ENCODE assay signal across 23 cellular contexts in the genomic region with DNA sequence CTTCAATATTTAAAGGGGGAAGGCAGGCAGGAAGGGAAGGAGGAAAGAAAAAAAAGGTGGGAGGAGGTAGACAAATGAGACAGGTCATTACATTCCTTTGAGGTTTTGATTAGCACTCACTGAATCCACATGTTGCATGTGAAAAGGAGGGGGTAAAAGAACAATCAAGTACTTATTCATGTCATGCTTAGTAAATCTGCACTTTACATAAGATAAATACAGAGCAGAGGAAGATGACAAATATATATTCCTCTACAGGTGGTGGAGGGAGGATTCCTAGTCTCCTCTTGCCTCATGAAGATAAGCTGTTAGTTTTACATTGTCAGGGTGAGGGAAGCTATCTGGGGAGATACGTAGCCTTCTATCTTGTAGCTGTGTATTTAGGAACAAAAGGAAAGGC.
DNase-seq lines count a peak whose midpoint lies in the region; ATAC-seq and TF ChIP-seq lines count a peak whose summit lies in the region.
"Had no signal": no experiment of that assay in that cellular context is flagged by ENCODE, and none has a peak within 500 bp of the region (broad histone marks: within the 10 kb centered on the region; RNA-seq: fewer than 3 reads in every experiment).

No MANE protein-coding gene starts in this region.

- CTCF ChIA-PET in HEK293 (lab: Yijun Ruan, JAX) = interaction anchor here (0.5 to 0.7 kb wide), 3 partner anchors 29 to 343 kb away, joined by 3 to 5 read pairs (median 4); no protein-coding TSS in a partner anchor

- H3K9ac ChIP-seq in OCI-LY3 (ENCODE audit: low read length) = no peak overlapping the region
- peak overlapping the region; percentile 28 for H3K9ac ChIP-seq in iPS-18a (ENCODE audit: low read length)
- H3K9ac ChIP-seq: KMS-11, SK-N-SH had no signal

- H3K4me3 ChIP-seq in HEK293 (ENCODE audit: low read depth, low read length) (no peak overlapping the region), OCI-LY3 (ENCODE audit: low read length) (no peak overlapping the region), iPS-18a (ENCODE audit: low read length) (no peak overlapping the region), Peyer's patch (no peak overlapping the region)

- H3K79me2 ChIP-seq in OCI-LY3 (ENCODE audit: low read length) = no peaks in the 10 kb centered on the region

- POLR2A ChIA-PET in HEK293 (lab: Yijun Ruan, JAX) = no interaction called here

- peaks cover 30% of the 10 kb centered on the region for H3K4me1 Mint-ChIP-seq in nephron progenitor cell
- H3K4me1 Mint-ChIP-seq: B cell had no signal

- no peak overlapping the region for H3K27ac Mint-ChIP-seq in nephron progenitor cell
- H3K27ac Mint-ChIP-seq: B cell, HFFc6 had no signal

- 0 out of 2 replicates have a peak overlapping the region, but pooled peaks have one; percentile 7 for H2AFZ ChIP-seq in OCI-LY3 (ENCODE audit: low read depth, low read length)

- no peaks in the 10 kb centered on the region for H3K36me3 ChIP-seq in HEK293 (ENCODE audit: control insufficient read depth in 2 of 2, insufficient read depth in 1 of 2, low read length in 2 of 2)
- H3K36me3 ChIP-seq in OCI-LY3 (replicated peaks; ENCODE audit: low read depth, low read length) = no peaks in the 10 kb centered on the region
- H3K36me3 ChIP-seq in iPS-18a (ENCODE audit: control insufficient read depth, low read depth, low read length) = no peaks in the 10 kb centered on the region
- H3K36me3 ChIP-seq in Peyer's patch = no peaks in the 10 kb centered on the region

- H4K20me1 ChIP-seq in OCI-LY3 (ENCODE audit: insufficient read depth, low read length) = no peaks in the 10 kb centered on the region

- TF ChIP-seq CTCF in HEK293 (tag by site-specific recombination; IDR thresholded peaks at IDR 0.05) (no peak), OCI-LY3 (IDR thresholded peaks at IDR 0.05; ENCODE audit: low read depth, low read length) (no peak), nephron progenitor cell (IDR thresholded peaks at IDR 0.05) (no peak), Peyer's patch (IDR thresholded peaks at IDR 0.05) (no peak)

- no peaks in the 10 kb centered on the region for H3K36me3 Mint-ChIP-seq in nephron progenitor cell (ENCODE audit: low read depth)

- no peak overlapping the region for H3K27ac ChIP-seq in HEK293 (ENCODE audit: extremely low read depth, low read depth, low read length)
- H3K27ac ChIP-seq in OCI-LY3 (ENCODE audit: low read length) = no peak overlapping the region
- H3K27ac ChIP-seq in iPS-18a (ENCODE audit: low read length) = no peak overlapping the region
- no peak overlapping the region for H3K27ac ChIP-seq in Peyer's patch
- H3K27ac ChIP-seq: KMS-11 had no signal

- no peak for ATAC-seq in GM19395 (IDR thresholded peaks at IDR 0.05; ENCODE audit: unreplicated experiment)

- H3K4me1 ChIP-seq in HEK293 (ENCODE audit: control insufficient read depth, insufficient read depth, low read length) (no peaks in the 10 kb centered on the region), OCI-LY3 (ENCODE audit: low read length) (no peaks in the 10 kb centered on the region), iPS-18a (ENCODE audit: control insufficient read depth, low read depth, low read length) (peaks cover 47% of the 10 kb centered on the region), Peyer's patch (no peaks in the 10 kb centered on the region)

- H3K27me3 ChIP-seq in OCI-LY3 (ENCODE audit: low read depth, low read length) (no peaks in the 10 kb centered on the region), iPS-18a (ENCODE audit: control insufficient read depth, insufficient read depth, low read length) (peaks cover 22% of the 10 kb centered on the region), Peyer's patch (no peaks in the 10 kb centered on the region)

- no peak for TF ChIP-seq POLR2A in Peyer's patch (IDR thresholded peaks at IDR 0.05)

- peaks cover 3% of the 10 kb centered on the region for H3K9me3 Mint-ChIP-seq in nephron progenitor cell

- no peaks in the 10 kb centered on the region for H3K9me3 ChIP-seq in HEK293 (ENCODE audit: control insufficient read depth, insufficient read depth, low read depth, low read length)
- no peaks in the 10 kb centered on the region for H3K9me3 ChIP-seq in OCI-LY3 (ENCODE audit: insufficient read depth, low read length)
- no peaks in the 10 kb centered on the region for H3K9me3 ChIP-seq in iPS-18a (ENCODE audit: control insufficient read depth, low read depth, low read length)
- H3K9me3 ChIP-seq in Peyer's patch = peaks cover 0 to 5% (median 0%) of the 10 kb centered on the region in 4 donors
- H3K9me3 ChIP-seq: SK-N-SH had no signal

- no peak overlapping the region for H3K4me2 ChIP-seq in OCI-LY3 (ENCODE audit: low read length)
- H3K4me2 ChIP-seq: KMS-11, SK-N-SH had no signal

- H3K27me3 Mint-ChIP-seq in nephron progenitor cell (ENCODE audit: low read depth, poor library complexity) = no peaks in the 10 kb centered on the region
- H3K27me3 Mint-ChIP-seq: B cell had no signal

- DNase-seq in nephron progenitor cell (no peak), NCI-H1930 (lab: John Stamatoyannopoulos, UW) (no peak), Peyer's patch (no peak), NCI-H1694 (lab: John Stamatoyannopoulos, UW) (no peak)
- DNase-seq: DMS53, EL, GF-D8, H7, HFFc6, IMR-90, MV-4-11, NCI-H1105 treated with DMSO at 0.1 percent for 48 hours, NCI-H2081 treated with DMSO at 0.1 percent for 48 hours, NCI-H2171 treated with DMSO at 0.1 percent for 48 hours, NCI-H526, SIG-M5, SK-N-SH had no signal

- peak overlapping the region; percentile 9 for H3K4me3 Mint-ChIP-seq in nephron progenitor cell
- H3K4me3 Mint-ChIP-seq: B cell, HFFc6 had no signal

TF ChIP-seq in HEK293, 187 proteins besides CTCF, POLR2A, EP300 and RAD21:
- TF ChIP-seq ZNF155 (tag by site-specific recombination; IDR thresholded peaks at IDR 0.05) (no peak), OSR2 (tag by site-specific recombination; IDR thresholded peaks at IDR 0.05) (no peak), WT1 (tag by site-specific recombination; IDR thresholded peaks at IDR 0.05) (peak; percentile 31; the same call in 1 of the 2 replicates), ZNF549 (tag by site-specific recombination; IDR thresholded peaks at IDR 0.05) (no peak)
